In genomic region chr14:67221982-67222328, GRCh38 we compare ENCODE assay signal across 1 cellular context.
TF ChIP-seq lines count a peak whose summit lies in the region.

No MANE protein-coding gene starts in this region.

TF ChIP-seq in IMR-90, 13 proteins besides CTCF, POLR2A, EP300 and RAD21:
- TF ChIP-seq SMC3 (IDR thresholded peaks at IDR 0.05; ENCODE audit: low read depth, low read length): no peak
- no peak for TF ChIP-seq RFX5 (IDR thresholded peaks at IDR 0.05; ENCODE audit: low read depth, low read length)
- TF ChIP-seq BHLHE40 (IDR thresholded peaks at IDR 0.05; ENCODE audit: low read depth, low read length): no peak
- TF ChIP-seq CEBPB (IDR thresholded peaks at IDR 0.05; ENCODE audit: low read depth, low read length): no peak
- no peak for TF ChIP-seq MAZ (IDR thresholded peaks at IDR 0.05; ENCODE audit: borderline replicate concordance, low read depth, low read length)
- TF ChIP-seq FOS (IDR thresholded peaks at IDR 0.05; ENCODE audit: low read depth, low read length): no peak
- TF ChIP-seq NFE2L2 (IDR thresholded peaks at IDR 0.05; ENCODE audit: low read depth, low read length): no peak
- TF ChIP-seq ELK1 (IDR thresholded peaks at IDR 0.05; ENCODE audit: borderline replicate concordance, low read depth, low read length): no peak
- no peak for TF ChIP-seq MXI1 (IDR thresholded peaks at IDR 0.05; ENCODE audit: borderline replicate concordance, low read depth, low read length)
- TF ChIP-seq RCOR1 (IDR thresholded peaks at IDR 0.05; ENCODE audit: insufficient replicate concordance, low read length): no peak
- TF ChIP-seq MAFK (IDR thresholded peaks at IDR 0.05; ENCODE audit: low read depth, low read length): no peak
- no peak for TF ChIP-seq USF2 (IDR thresholded peaks at IDR 0.05; ENCODE audit: low read depth, low read length)
